15 cellular contexts compared by ENCODE assay signal in genomic region chr13:39760521-39760920, GRCh38.
A peak's percentile ranks its signal among the peaks of the same experiment; 100 is the strongest.
DNase-seq lines count a peak whose midpoint lies in the region; ATAC-seq and TF ChIP-seq lines count a peak whose summit lies in the region.
"Had no signal": no experiment of that assay in that cellular context is flagged by ENCODE, and none has a peak within 500 bp of the region (broad histone marks: within the 10 kb centered on the region; RNA-seq: fewer than 3 reads in every experiment).

No MANE protein-coding gene starts in this region.

- peaks cover 0 to 32% (median 6%) of the 10 kb centered on the region in 11 donors for H3K9me3 Mint-ChIP-seq in naive thymus-derived CD4-positive, alpha-beta T cell
- H3K9me3 Mint-ChIP-seq in progenitor cell of endocrine pancreas (ENCODE audit: low read depth) = peaks cover 28% of the 10 kb centered on the region

- H3K4me3 ChIP-seq in naive thymus-derived CD4-positive, alpha-beta T cell (ENCODE audit: low read length) = no peak overlapping the region
- H3K4me3 ChIP-seq: transverse colon had no signal

- no peaks in the 10 kb centered on the region for H3K27me3 ChIP-seq in naive thymus-derived CD4-positive, alpha-beta T cell (ENCODE audit: control insufficient read depth in 2 of 2, insufficient read depth in 2 of 2, low read length in 2 of 2)
- H3K27me3 ChIP-seq: transverse colon had no signal

- peaks cover 0 to 3% (median 0%) of the 10 kb centered on the region in 7 donors for H3K4me1 Mint-ChIP-seq in naive thymus-derived CD4-positive, alpha-beta T cell
- H3K4me1 Mint-ChIP-seq in progenitor cell of endocrine pancreas (ENCODE audit: low read depth) = no peaks in the 10 kb centered on the region
- H3K4me1 Mint-ChIP-seq: activated T-helper 17 cell treated with anti-CD3 and anti-CD28 coated beads, Interleukin-2, amount 50 U/mL, for 72 hours had no signal

- intact Hi-C loops in naive thymus-derived CD4-positive, alpha-beta T cell (cut with micrococcal nuclease) = no loop called here

- no peak for TF ChIP-seq CTCF in progenitor cell of endocrine pancreas (IDR thresholded peaks at IDR 0.05; ENCODE audit: unreplicated experiment)

- H3K27ac ChIP-seq in naive thymus-derived CD4-positive, alpha-beta T cell (ENCODE audit: low read depth, low read length) = no peak overlapping the region
- H3K27ac ChIP-seq: transverse colon had no signal

- peaks cover 0 to 18% (median 12%) of the 10 kb centered on the region in 5 donors for H3K36me3 Mint-ChIP-seq in naive thymus-derived CD4-positive, alpha-beta T cell
- H3K36me3 Mint-ChIP-seq in progenitor cell of endocrine pancreas (ENCODE audit: insufficient read depth) = peaks cover 14% of the 10 kb centered on the region

- H3K9me3 ChIP-seq in naive thymus-derived CD4-positive, alpha-beta T cell (ENCODE audit: control insufficient read depth in 2 of 3, low read length in 3 of 3) = no peaks in the 10 kb centered on the region
- H3K9me3 ChIP-seq: transverse colon had no signal

- peak overlapping the region in 1 of 9 donors; percentile 56 for H3K27ac Mint-ChIP-seq in naive thymus-derived CD4-positive, alpha-beta T cell
- no peak overlapping the region for H3K27ac Mint-ChIP-seq in progenitor cell of endocrine pancreas

- DNase-seq in naive thymus-derived CD4-positive, alpha-beta T cell = no peak
- no peak for DNase-seq in HuH-7.5 (ENCODE audit: low spot score)
- no peak for DNase-seq in progenitor cell of endocrine pancreas (ENCODE audit: low spot score, unreplicated experiment)
- DNase-seq in amygdala (lab: John Stamatoyannopoulos, UW) = no peak
- DNase-seq: 8988T; activated CD4-positive, alpha-beta T cell treated with anti-CD3 and anti-CD28 coated beads, Interleukin-2, amount 50 U/mL, for 1 hour; COR-L47; posterior cingulate gyrus; T-helper 2 cell; transverse colon had no signal

- POLR2A ChIA-PET in naive thymus-derived CD4-positive, alpha-beta T cell (lab: Charles Lee) = interaction anchor here (0.8 kb wide), 1 partner anchor 309 kb away, joined by 3 read pairs; no protein-coding TSS in a partner anchor

- H3K36me3 ChIP-seq in naive thymus-derived CD4-positive, alpha-beta T cell (ENCODE audit: control insufficient read depth in 2 of 3, insufficient read depth in 3 of 3, low read length in 3 of 3) = no peaks in the 10 kb centered on the region
- H3K36me3 ChIP-seq: transverse colon had no signal

- no peaks in the 10 kb centered on the region for H3K27me3 Mint-ChIP-seq in naive thymus-derived CD4-positive, alpha-beta T cell
- H3K27me3 Mint-ChIP-seq in progenitor cell of endocrine pancreas = no peaks in the 10 kb centered on the region
- H3K27me3 Mint-ChIP-seq: activated T-helper 17 cell treated with anti-CD3 and anti-CD28 coated beads, Interleukin-2, amount 50 U/mL, for 72 hours had no signal

- H3K4me3 Mint-ChIP-seq in naive thymus-derived CD4-positive, alpha-beta T cell = no peak overlapping the region
- H3K4me3 Mint-ChIP-seq in progenitor cell of endocrine pancreas (ENCODE audit: low read depth) = no peak overlapping the region
- H3K4me3 Mint-ChIP-seq: activated T-helper 17 cell treated with anti-CD3 and anti-CD28 coated beads, Interleukin-2, amount 50 U/mL, for 72 hours had no signal

- ATAC-seq in GM18499 (IDR thresholded peaks at IDR 0.05; ENCODE audit: insufficient read depth, unreplicated experiment) = peak; percentile 64
- ATAC-seq in GM19397 (IDR thresholded peaks at IDR 0.05; ENCODE audit: unreplicated experiment) = peak; percentile 96
- peak; percentile 98 for ATAC-seq in HG02763 (IDR thresholded peaks at IDR 0.05; ENCODE audit: unreplicated experiment)
- ATAC-seq in HG03432 (IDR thresholded peaks at IDR 0.05; ENCODE audit: unreplicated experiment) = peak; percentile 99
- ATAC-seq in naive thymus-derived CD4-positive, alpha-beta T cell = no peak
- ATAC-seq: activated T-helper 17 cell treated with anti-CD3 and anti-CD28 coated beads, Interleukin-2, amount 50 U/mL, for 72 hours had no signal

- CTCF ChIA-PET in naive thymus-derived CD4-positive, alpha-beta T cell (lab: Charles Lee) = no interaction called here

- no peaks in the 10 kb centered on the region for H3K4me1 ChIP-seq in naive thymus-derived CD4-positive, alpha-beta T cell (ENCODE audit: control insufficient read depth in 2 of 2, insufficient read depth in 2 of 2, low read length in 2 of 2)
